1 cellular context compared by ENCODE assay signal in genomic region chr15:85794598-85795319, GRCh38.
TF ChIP-seq lines count a peak whose summit lies in the region.

Gene KLHL25, minus strand, starts transcription at chr15:85794925. Its CDS starts 25,115 bp downstream, at chr15:85769810.

TF ChIP-seq in HepG2, 621 proteins besides CTCF, POLR2A, EP300 and RAD21 (continued from another document and continues in another):
- TF ChIP-seq ZNF143 (CRISPR knock-in tag; IDR thresholded peaks at IDR 0.05) (peak; percentile 53), HOXA3 (CRISPR knock-in tag; IDR thresholded peaks at IDR 0.05) (0 out of 2 replicates have a peak, but pooled peaks have one; percentile 17), TGIF2 (CRISPR knock-in tag; IDR thresholded peaks at IDR 0.05) (0 out of 2 replicates have a peak, but pooled peaks have one; percentile 23), ZNF724P (CRISPR knock-in tag; IDR thresholded peaks at IDR 0.05; ENCODE audit: borderline replicate concordance) (no peak), THAP11 (CRISPR knock-in tag; IDR thresholded peaks at IDR 0.05) (0 out of 2 replicates have a peak, but pooled peaks have one; percentile 22), HES4 (CRISPR knock-in tag; IDR thresholded peaks at IDR 0.05; ENCODE audit: borderline replicate concordance) (peak; percentile 23), NFYB (CRISPR knock-in tag; IDR thresholded peaks at IDR 0.05) (peak; percentile 90), ZNF891 (CRISPR knock-in tag; IDR thresholded peaks at IDR 0.05) (0 out of 2 replicates have a peak, but pooled peaks have one; percentile 23), FLYWCH1 (CRISPR knock-in tag; IDR thresholded peaks at IDR 0.05) (no peak), ZBTB10 (CRISPR knock-in tag; IDR thresholded peaks at IDR 0.05; ENCODE audit: borderline replicate concordance) (no peak), PHF8 (CRISPR knock-in tag; IDR thresholded peaks at IDR 0.05) (0 out of 2 replicates have a peak, but pooled peaks have one; percentile 53), SMARCC2 (IDR thresholded peaks at IDR 0.05) (no peak), ZNF609 (CRISPR knock-in tag; IDR thresholded peaks at IDR 0.05; ENCODE audit: borderline replicate concordance) (no peak), HNRNPH1 (optimal IDR thresholded peaks at IDR 0.05; ENCODE audit: low read depth, low read length) (no peak), ZMYM4 (CRISPR knock-in tag; IDR thresholded peaks at IDR 0.05) (peak; percentile 45; the same call in 1 of the 2 replicates), RCOR2 (CRISPR knock-in tag; IDR thresholded peaks at IDR 0.05) (0 out of 2 replicates have a peak, but pooled peaks have one; percentile 23), SNAPC2 (CRISPR knock-in tag; IDR thresholded peaks at IDR 0.05) (peak; percentile 57; the same call in 1 of the 2 replicates), ZNF598 (CRISPR knock-in tag; IDR thresholded peaks at IDR 0.05; ENCODE audit: borderline replicate concordance) (no peak), MTF2 (CRISPR knock-in tag; IDR thresholded peaks at IDR 0.05; ENCODE audit: borderline replicate concordance) (no peak), ZBTB7A (CRISPR knock-in tag; IDR thresholded peaks at IDR 0.05) (no peak), IRF9 (CRISPR knock-in tag; IDR thresholded peaks at IDR 0.05; ENCODE audit: borderline replicate concordance) (0 out of 2 replicates have a peak, but pooled peaks have one; percentile 25), DRAP1 (CRISPR knock-in tag; IDR thresholded peaks at IDR 0.05) (peak; percentile 87), GABPB1 (CRISPR knock-in tag; IDR thresholded peaks at IDR 0.05) (peak; percentile 65), TRIM24 (CRISPR knock-in tag; IDR thresholded peaks at IDR 0.05) (no peak), ZNF7 (CRISPR knock-in tag; IDR thresholded peaks at IDR 0.05) (no peak), FOSL1 (CRISPR knock-in tag; IDR thresholded peaks at IDR 0.05; ENCODE audit: borderline replicate concordance) (no peak), ZNF563 (CRISPR knock-in tag; IDR thresholded peaks at IDR 0.05) (peak; percentile 57), PAF1 (CRISPR knock-in tag; IDR thresholded peaks at IDR 0.05) (no peak), CCDC6 (CRISPR knock-in tag; IDR thresholded peaks at IDR 0.05) (no peak), ZBTB3 (CRISPR knock-in tag; IDR thresholded peaks at IDR 0.05; ENCODE audit: borderline replicate concordance, low read depth) (no peak), KMT2A (CRISPR knock-in tag; IDR thresholded peaks at IDR 0.05) (0 out of 2 replicates have a peak, but pooled peaks have one; percentile 59), HNF1A (IDR thresholded peaks at IDR 0.05; ENCODE audit: low read depth) (no peak), HNF1A (CRISPR knock-in tag; IDR thresholded peaks at IDR 0.05; ENCODE audit: borderline replicate concordance) (no peak), DDIT3 (CRISPR knock-in tag; IDR thresholded peaks at IDR 0.05) (no peak), ZNF672 (CRISPR knock-in tag; IDR thresholded peaks at IDR 0.05) (no peak), SP5 (CRISPR knock-in tag; IDR thresholded peaks at IDR 0.05; ENCODE audit: borderline replicate concordance, low read depth) (peak; percentile 8; the same call in 1 of the 2 replicates), TARDBP (CRISPR knock-in tag; IDR thresholded peaks at IDR 0.05) (peak; percentile 41; the same call in 1 of the 2 replicates), ZNF160 (CRISPR knock-in tag; IDR thresholded peaks at IDR 0.05) (no peak), RBFOX2 (IDR thresholded peaks at IDR 0.05; ENCODE audit: low read depth, low read length) (peak; percentile 82), NR2F1 (CRISPR knock-in tag; IDR thresholded peaks at IDR 0.05) (no peak), ARID4A (CRISPR knock-in tag; IDR thresholded peaks at IDR 0.05; ENCODE audit: borderline replicate concordance) (peak; percentile 70; the same call in 1 of the 2 replicates), ZFX (CRISPR knock-in tag; IDR thresholded peaks at IDR 0.05; ENCODE audit: low read depth) (peak; percentile 54; the same call in 1 of the 2 replicates), HNRNPLL (IDR thresholded peaks at IDR 0.05; ENCODE audit: low read depth, low read length, poor library complexity, severe bottlenecking) (peak; percentile 55), MXD3 (CRISPR knock-in tag; IDR thresholded peaks at IDR 0.05) (0 out of 2 replicates have a peak, but pooled peaks have one; percentile 14), MAX (IDR thresholded peaks at IDR 0.05) (peak; percentile 48; the same call in 1 of the 2 replicates), GATAD1 (CRISPR knock-in tag; IDR thresholded peaks at IDR 0.05) (peak; percentile 31; the same call in 1 of the 2 replicates), DR1 (CRISPR knock-in tag; IDR thresholded peaks at IDR 0.05) (peak; percentile 64; the same call in 1 of the 2 replicates), ZNF510 (CRISPR knock-in tag; IDR thresholded peaks at IDR 0.05; ENCODE audit: low read depth) (no peak), MED13 (CRISPR knock-in tag; IDR thresholded peaks at IDR 0.05) (no peak)
